In the genomic region with DNA sequence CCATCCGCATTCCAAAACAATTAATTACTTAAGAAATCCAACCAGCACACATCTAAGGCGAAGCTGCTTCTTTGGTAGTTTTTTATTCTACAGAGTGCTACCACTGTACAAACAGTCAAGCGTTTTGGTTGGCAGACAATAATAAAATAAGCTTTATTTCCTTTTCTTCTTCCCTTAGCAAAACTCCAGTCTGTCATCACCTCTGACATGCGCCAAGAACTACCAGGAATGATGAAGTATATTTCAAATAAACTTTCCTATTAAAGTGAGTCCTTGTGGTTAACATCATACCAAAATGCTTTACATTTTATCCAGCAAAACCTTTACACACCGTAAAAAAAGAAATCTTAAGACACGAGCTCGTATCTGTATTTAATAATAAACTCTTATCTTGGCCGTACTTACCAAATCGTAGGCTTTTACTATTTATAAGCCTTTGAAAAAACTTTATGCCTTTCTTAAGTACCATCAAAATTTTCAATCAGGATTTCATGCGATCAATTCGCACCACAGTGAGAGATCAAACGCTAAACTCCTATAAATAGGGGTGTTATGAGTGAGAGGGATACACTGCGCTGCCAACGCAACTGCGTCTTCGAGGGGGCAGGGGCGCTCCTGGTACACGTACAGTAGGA, we compare ENCODE assay signal across 8 cellular contexts. TPM values are rescaled to one million over a fixed set of nuclear protein-coding genes. Genes with fewer than 3 reads are reported as not detected.
DNase-seq lines count a peak whose midpoint lies in the region; ATAC-seq, FAIRE-seq and TF ChIP-seq lines count a peak whose summit lies in the region.

No MANE protein-coding gene starts in this region.

- H3K4me1 ChIP-seq in GM23338 (ENCODE audit: insufficient read depth) (peaks cover 30% of the 10 kb centered on the region), rectal smooth muscle tissue (ENCODE audit: control insufficient read depth, insufficient read depth, low read length) (peaks cover 19% of the 10 kb centered on the region)

- H3K9ac ChIP-seq in rectal smooth muscle tissue (ENCODE audit: low read length) = peak overlapping the region; percentile 92

- peak; percentile 27 for ATAC-seq in GM23338

- H3K36me3 ChIP-seq in GM23338 (ENCODE audit: insufficient read depth) = no peaks in the 10 kb centered on the region
- H3K36me3 ChIP-seq in rectal smooth muscle tissue (ENCODE audit: control insufficient read depth, insufficient read depth, low read length) = no peaks in the 10 kb centered on the region

- H3K4me3 ChIP-seq in AG09309 (ENCODE audit: control insufficient read depth, low read depth, low read length) = peak overlapping the region; percentile 96
- H3K4me3 ChIP-seq in GM23338 = peak overlapping the region; percentile 91
- H3K4me3 ChIP-seq in rectal smooth muscle tissue (ENCODE audit: low read length) = peak overlapping the region; percentile 97

- H3K27ac Mint-ChIP-seq in GM23338 = peak overlapping the region; percentile 80
- peak overlapping the region; percentile 76 for H3K27ac Mint-ChIP-seq in activated CD4-positive, alpha-beta memory T cell treated with anti-CD3 and anti-CD28 coated beads, Interleukin-2, amount 10 ng/mL, durations not matched to agents 7 days and 5 days

- TF ChIP-seq CTCF in AG09309 (IDR thresholded peaks at IDR 0.05; ENCODE audit: control insufficient read depth, insufficient read depth, low read depth, low read length, missing control alignments) (no peak), GM23338 (conservative IDR thresholded peaks at IDR 0.05; ENCODE audit: low read depth in 2 of 2) (peak in 1 of 2 experiments; percentile 20; a peak in 1 of 4 replicates), D721Med (IDR thresholded peaks at IDR 0.05; ENCODE audit: insufficient read depth, missing control alignments) (no peak)

- no peaks in the 10 kb centered on the region for H3F3A ChIP-seq in GM23338 (replicated peaks; ENCODE audit: low read depth)

- no peak overlapping the region for H2AFZ ChIP-seq in GM23338

- H3K4me1 Mint-ChIP-seq in GM23338 = peaks cover 42% of the 10 kb centered on the region
- peaks cover 49% of the 10 kb centered on the region for H3K4me1 Mint-ChIP-seq in activated CD4-positive, alpha-beta memory T cell treated with anti-CD3 and anti-CD28 coated beads, Interleukin-2, amount 10 ng/mL, durations not matched to agents 7 days and 5 days

- H3K4me3 Mint-ChIP-seq in GM23338 = peak overlapping the region; percentile 90
- H3K4me3 Mint-ChIP-seq in activated CD4-positive, alpha-beta memory T cell treated with anti-CD3 and anti-CD28 coated beads, Interleukin-2, amount 10 ng/mL, durations not matched to agents 7 days and 5 days = peak overlapping the region; percentile 88

- POLR2A ChIA-PET in activated CD4-positive, alpha-beta memory T cell treated with anti-CD3 and anti-CD28 coated beads, Interleukin-2, amount 10 ng/mL, durations not matched to agents 7 days and 5 days (lab: Charles Lee) = interaction anchor here (0.7 to 3.4 kb wide), 26 partner anchors 10 to 451 kb away, joined by 3 to 27 read pairs (median 4); a partner anchor contains a TSS

- DNase-seq in AG09309 (ENCODE audit: low read depth) = no peak
- peak; percentile 72 for DNase-seq in GM23338 (ENCODE audit: low spot score)
- no peak for DNase-seq in activated CD4-positive, alpha-beta memory T cell treated with anti-CD3 and anti-CD28 coated beads, Interleukin-2, amount 10 ng/mL, durations not matched to agents 7 days and 5 days
- peak; percentile 8 for DNase-seq in glomerular visceral epithelial cell (ENCODE audit: extremely low spot score)
- DNase-seq in NCI-H526 treated with DMSO at 0.1 percent for 48 hours (lab: John Stamatoyannopoulos, UW) = no peak
- no peak for DNase-seq in D721Med (ENCODE audit: insufficient read length, low spot score)
- no peak for DNase-seq in NCI-H2107 (lab: John Stamatoyannopoulos, UW)

- no peaks in the 10 kb centered on the region for H3K27me3 ChIP-seq in GM23338 (ENCODE audit: insufficient read depth)
- H3K27me3 ChIP-seq in rectal smooth muscle tissue (ENCODE audit: control insufficient read depth, insufficient read depth, low read length) = no peaks in the 10 kb centered on the region

- no peak for FAIRE-seq in D721Med (lab: Jason Lieb, UNC)

- peaks cover 38% of the 10 kb centered on the region for H4K20me1 ChIP-seq in GM23338 (replicated peaks; ENCODE audit: insufficient read depth)

- no peaks in the 10 kb centered on the region; the same call in 2 of the 3 replicates for H3K36me3 Mint-ChIP-seq in GM23338 (ENCODE audit: low read depth)
- peaks cover 7% of the 10 kb centered on the region for H3K36me3 Mint-ChIP-seq in activated CD4-positive, alpha-beta memory T cell treated with anti-CD3 and anti-CD28 coated beads, Interleukin-2, amount 10 ng/mL, durations not matched to agents 7 days and 5 days (ENCODE audit: low read depth)

- CTCF ChIA-PET in activated CD4-positive, alpha-beta memory T cell treated with anti-CD3 and anti-CD28 coated beads, Interleukin-2, amount 10 ng/mL, durations not matched to agents 7 days and 5 days (lab: Charles Lee) = interaction anchor here (0.6 to 3.3 kb wide), 14 partner anchors 10 to 396 kb away, joined by 3 to 29 read pairs (median 4); no protein-coding TSS in a partner anchor

- peaks cover 57% of the 10 kb centered on the region for H3K79me2 ChIP-seq in GM23338 (replicated peaks; ENCODE audit: insufficient read depth)

- peaks cover 9% of the 10 kb centered on the region for H3K27me3 Mint-ChIP-seq in GM23338 (ENCODE audit: insufficient read depth, low read depth, poor library complexity)
- H3K27me3 Mint-ChIP-seq in activated CD4-positive, alpha-beta memory T cell treated with anti-CD3 and anti-CD28 coated beads, Interleukin-2, amount 10 ng/mL, durations not matched to agents 7 days and 5 days = peaks cover 1% of the 10 kb centered on the region

- H3K4me2 ChIP-seq in GM23338 = peak overlapping the region; percentile 80

- H3K9me3 Mint-ChIP-seq in GM23338 = no peaks in the 10 kb centered on the region
- H3K9me3 Mint-ChIP-seq in activated CD4-positive, alpha-beta memory T cell treated with anti-CD3 and anti-CD28 coated beads, Interleukin-2, amount 10 ng/mL, durations not matched to agents 7 days and 5 days = no peaks in the 10 kb centered on the region

- no peak overlapping the region for H3K27ac ChIP-seq in GM23338 (ENCODE audit: low read depth)
- H3K27ac ChIP-seq in rectal smooth muscle tissue (ENCODE audit: low read depth, low read length) = peak overlapping the region; percentile 99

- no peaks in the 10 kb centered on the region for H3K9me2 ChIP-seq in GM23338 (ENCODE audit: insufficient read depth)

RNA-seq across cellular contexts. Expression of a gene that starts 1.2 kb away (rescaled TPM):
- total RNA-seq in GM23338 (2014; rRNA removed; shearing (Covaris generic)) = 121 and 140 TPM in 2 replicates
- 25.7 and 30.2 TPM in 2 replicates for polyA plus RNA-seq in GM23338 (2016; fragmentation: Nextera tagmentation; extraction: Ambion mirVana)
- 10 to 100 TPM; 47.9 to 51.9 TPM for total RNA-seq in activated CD4-positive, alpha-beta memory T cell treated with anti-CD3 and anti-CD28 coated beads, Interleukin-2, amount 10 ng/mL, durations not matched to agents 7 days and 5 days

Comparison
In these comparisons a context has a peak if more than half of its experiments do, and no peak if none do; other contexts are left out.
1. DNase-seq: peak in GM23338 (single experiment) and glomerular visceral epithelial cell (single experiment); none in AG09309 (single experiment), activated CD4-positive, alpha-beta memory T cell treated with anti-CD3 and anti-CD28 coated beads, Interleukin-2, amount 10 ng/mL, durations not matched to agents 7 days and 5 days (single experiment), NCI-H526 treated with DMSO at 0.1 percent for 48 hours (single experiment), D721Med (single experiment) and NCI-H2107 (single experiment).
2. Peak in every context shown above with its lines, with median percentiles within 50 percentile points of each other: H3K4me3 ChIP-seq.